19 cellular contexts compared by ENCODE assay signal in genomic region chr6:137645850-137646249, GRCh38.
DNase-seq lines count a peak whose midpoint lies in the region; ATAC-seq and TF ChIP-seq lines count a peak whose summit lies in the region.
"Had no signal": no experiment of that assay in that cellular context is flagged by ENCODE, and none has a peak within 500 bp of the region (broad histone marks: within the 10 kb centered on the region; RNA-seq: fewer than 3 reads in every experiment).

No MANE protein-coding gene starts in this region.

- H3K4me3 Mint-ChIP-seq in WTC11 = no peak overlapping the region
- H3K4me3 Mint-ChIP-seq: CD14-positive monocyte; CD4-positive, alpha-beta memory T cell; CD4-positive, CD25-positive, alpha-beta regulatory T cell; CD8-positive, alpha-beta memory T cell had no signal

- no peaks in the 10 kb centered on the region for H3K27me3 Mint-ChIP-seq in WTC11 (ENCODE audit: low read depth)

- no peak for TF ChIP-seq CTCF in DND-41 (IDR thresholded peaks at IDR 0.05; ENCODE audit: borderline replicate concordance, extremely low read depth, low read length, poor library complexity, severe bottlenecking)
- no peak for TF ChIP-seq CTCF in WTC11 (IDR thresholded peaks at IDR 0.05)
- no peak for TF ChIP-seq CTCF in esophagus squamous epithelium (IDR thresholded peaks at IDR 0.05)

- POLR2A ChIA-PET in WTC11 (lab: Charles Lee) = no interaction called here

- no peaks in the 10 kb centered on the region for H3K79me2 ChIP-seq in DND-41 (ENCODE audit: insufficient read depth, low read length)

- WGBS in esophagus squamous epithelium, 2 donors = 90 to 94% methylated on average over 4 to 10 of the region's 13 CpGs

- no peak for TF ChIP-seq POLR2A in esophagus squamous epithelium (IDR thresholded peaks at IDR 0.05)

- no peak for ATAC-seq in DND-41 (ENCODE audit: insufficient read depth, low read depth)
- ATAC-seq in WTC11 = 0 out of 2 replicates have a peak, but pooled peaks have one; percentile 28
- no peak for ATAC-seq in HG02763 (IDR thresholded peaks at IDR 0.05; ENCODE audit: unreplicated experiment)

- H3K4me1 Mint-ChIP-seq in WTC11 = no peaks in the 10 kb centered on the region
- H3K4me1 Mint-ChIP-seq: CD14-positive monocyte; CD4-positive, alpha-beta memory T cell; CD4-positive, CD25-positive, alpha-beta regulatory T cell; CD8-positive, alpha-beta memory T cell had no signal

- H3K27me3 ChIP-seq in DND-41 (ENCODE audit: insufficient read depth, low read length, poor library complexity) (no peaks in the 10 kb centered on the region), esophagus squamous epithelium (no peaks in the 10 kb centered on the region)
- H3K27me3 ChIP-seq: BLaER1 had no signal

- intact Hi-C loops in posterior vena cava (cut with DNase I) (loop anchor here in 1 of 2 donors (10.0 kb wide), 1 partner anchor 551 kb away; no protein-coding TSS in a partner anchor), esophagus squamous epithelium (cut with DNase I) (no loop called here)

- H3K9me3 ChIP-seq in DND-41 (ENCODE audit: insufficient read depth, low read length, severe bottlenecking) (no peaks in the 10 kb centered on the region), esophagus squamous epithelium (no peaks in the 10 kb centered on the region)
- H3K9me3 ChIP-seq: BE2C, BLaER1 had no signal

- H3K27ac ChIP-seq in DND-41 (ENCODE audit: low read length) (peak overlapping the region; percentile 8), esophagus squamous epithelium (no peak overlapping the region)
- H3K27ac ChIP-seq: BLaER1 had no signal

- no peaks in the 10 kb centered on the region for H3K36me3 Mint-ChIP-seq in WTC11
- H3K36me3 Mint-ChIP-seq: CD14-positive monocyte; CD4-positive, alpha-beta memory T cell; CD4-positive, CD25-positive, alpha-beta regulatory T cell; CD8-positive, alpha-beta memory T cell had no signal

- no peak overlapping the region for H3K9ac ChIP-seq in DND-41 (ENCODE audit: low read depth, low read length)
- H3K9ac ChIP-seq: BLaER1 had no signal

- H3K4me2 ChIP-seq in DND-41 (ENCODE audit: insufficient read depth, low read length) = no peak overlapping the region
- H3K4me2 ChIP-seq: BLaER1 had no signal

- H4K20me1 ChIP-seq in DND-41 (ENCODE audit: insufficient read depth, low read length) = no peaks in the 10 kb centered on the region
- H4K20me1 ChIP-seq: BLaER1 had no signal

- DNase-seq in DND-41 (no peak), WTC11 (ENCODE audit: low spot score) (no peak), posterior vena cava (ENCODE audit: low spot score) (peak; percentile 66), esophagus squamous epithelium (lab: John Stamatoyannopoulos, UW) (no peak), DMS53 treated with DMSO at 0.1 percent for 48 hours (lab: John Stamatoyannopoulos, UW; ENCODE audit: unreplicated experiment) (no peak)
- DNase-seq: 8988T; ACHN; BE2C; C1 segment of cervical spinal cord; Calu3; CD4-positive, alpha-beta memory T cell; CD4-positive, CD25-positive, alpha-beta regulatory T cell; CD8-positive, alpha-beta memory T cell; COR-L47; DMS79; GF-D8 had no signal

- H3K27ac Mint-ChIP-seq in WTC11 = no peak overlapping the region
- H3K27ac Mint-ChIP-seq: CD14-positive monocyte; CD4-positive, CD25-positive, alpha-beta regulatory T cell; CD8-positive, alpha-beta memory T cell had no signal

- no peaks in the 10 kb centered on the region for H3K36me3 ChIP-seq in DND-41 (ENCODE audit: insufficient read depth, low read length)
- no peaks in the 10 kb centered on the region for H3K36me3 ChIP-seq in esophagus squamous epithelium
- H3K36me3 ChIP-seq: BE2C, BLaER1 had no signal

- H2AFZ ChIP-seq in DND-41 (ENCODE audit: low read depth, low read length) = no peak overlapping the region

- peaks cover 15% of the 10 kb centered on the region for H3K9me3 Mint-ChIP-seq in WTC11
- H3K9me3 Mint-ChIP-seq: CD14-positive monocyte had no signal

- CTCF ChIA-PET in WTC11 (lab: Charles Lee) = interaction anchor here (0.7 kb wide), 1 partner anchor 11 kb away, joined by 3 read pairs; no protein-coding TSS in a partner anchor

- H3K4me1 ChIP-seq in DND-41 (ENCODE audit: insufficient read depth, low read length) (peaks cover 22% of the 10 kb centered on the region), esophagus squamous epithelium (no peaks in the 10 kb centered on the region)
- H3K4me1 ChIP-seq: BE2C, BLaER1 had no signal

- H3K4me3 ChIP-seq in DND-41 (ENCODE audit: low read depth in 1 of 2, low read length in 2 of 2) (no peak overlapping the region), esophagus squamous epithelium (no peak overlapping the region)
- H3K4me3 ChIP-seq: BLaER1 had no signal

TF ChIP-seq in WTC11, 78 proteins besides CTCF, POLR2A, EP300 and RAD21:
- TF ChIP-seq FOXK1 (CRISPR knock-in tag; IDR thresholded peaks at IDR 0.05) = no peak
- TF ChIP-seq FOXJ3 (CRISPR knock-in tag; IDR thresholded peaks at IDR 0.05; ENCODE audit: borderline replicate concordance) = no peak
- no peak for TF ChIP-seq ZNF671 (CRISPR knock-in tag; IDR thresholded peaks at IDR 0.05)
- TF ChIP-seq TCF7 (CRISPR knock-in tag; IDR thresholded peaks at IDR 0.05; ENCODE audit: low read depth) = no peak
- TF ChIP-seq ZNF423 (CRISPR knock-in tag; IDR thresholded peaks at IDR 0.05) = no peak
- no peak for TF ChIP-seq CREM (CRISPR knock-in tag; IDR thresholded peaks at IDR 0.05)
- TF ChIP-seq SMAD4 (CRISPR knock-in tag; IDR thresholded peaks at IDR 0.05) = no peak
- no peak for TF ChIP-seq ZNF232 (CRISPR knock-in tag; IDR thresholded peaks at IDR 0.05)
- no peak for TF ChIP-seq IRF1 (CRISPR knock-in tag; IDR thresholded peaks at IDR 0.05)
- TF ChIP-seq FOXP1 (CRISPR knock-in tag; IDR thresholded peaks at IDR 0.05; ENCODE audit: borderline replicate concordance) = no peak
